ENCODE assay signal across 11 cellular contexts in the genomic region with DNA sequence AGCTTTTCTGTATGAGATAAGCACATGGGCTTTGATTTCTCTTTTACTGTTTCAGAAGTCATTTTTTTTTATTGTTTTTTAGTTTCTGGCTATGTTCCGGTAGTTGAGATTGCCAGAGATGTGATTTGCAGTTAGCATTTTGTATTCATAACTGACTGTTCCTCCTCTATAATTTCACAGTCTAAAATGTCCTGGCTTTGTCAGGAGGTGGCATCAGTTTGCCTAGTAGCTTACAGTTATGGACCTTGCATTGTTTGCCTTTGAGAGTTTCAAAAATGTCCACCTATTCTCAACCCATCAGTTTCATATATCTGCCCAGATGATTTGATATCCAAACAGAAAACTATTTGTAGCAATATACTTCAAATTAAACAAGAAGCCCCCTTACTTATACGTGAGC. TPM values are rescaled to one million over a fixed set of nuclear protein-coding genes. Genes with fewer than 3 reads are reported as not detected.
DNase-seq lines count a peak whose midpoint lies in the region; TF ChIP-seq lines count a peak whose summit lies in the region.
"Had no signal": no experiment of that assay in that cellular context is flagged by ENCODE, and none has a peak within 500 bp of the region (broad histone marks: within the 10 kb centered on the region; RNA-seq: fewer than 3 reads in every experiment).

No MANE protein-coding gene starts in this region.

- H3K36me3 Mint-ChIP-seq in Calu3 (ENCODE audit: insufficient read depth, unreplicated experiment), result no peaks in the 10 kb centered on the region
- H3K36me3 Mint-ChIP-seq in brain, result no peaks in the 10 kb centered on the region

- CTCF ChIA-PET in Calu3 (lab: Charles Lee), result interaction anchor here (1.2 kb wide), 1 partner anchor 119 kb away, joined by 3 read pairs; no protein-coding TSS in a partner anchor

- TF ChIP-seq EP300 in ovary (IDR thresholded peaks at IDR 0.05), result no peak

- no peaks in the 10 kb centered on the region for H3K4me1 ChIP-seq in ovary (ENCODE audit: insufficient read depth)
- H3K4me1 ChIP-seq: gastrocnemius medialis had no signal

- no peaks in the 10 kb centered on the region for H3K27me3 Mint-ChIP-seq in Calu3 (ENCODE audit: unreplicated experiment)
- peaks cover 8% of the 10 kb centered on the region for H3K27me3 Mint-ChIP-seq in brain
- H3K27me3 Mint-ChIP-seq: activated B cell treated with CpG ODN at 0.5 μM for 24 hours; activated naive CD8-positive, alpha-beta T cell treated with anti-CD3 and anti-CD28 coated beads, Interleukin-2, amount 50 U/mL, for 24 hours had no signal

- no peaks in the 10 kb centered on the region for H3K9me3 ChIP-seq in ovary
- H3K9me3 ChIP-seq: gastrocnemius medialis had no signal

- no peaks in the 10 kb centered on the region for H3K4me1 Mint-ChIP-seq in Calu3 (ENCODE audit: low read depth, unreplicated experiment)
- peaks cover 11% of the 10 kb centered on the region for H3K4me1 Mint-ChIP-seq in brain
- H3K4me1 Mint-ChIP-seq: activated B cell treated with CpG ODN at 0.5 μM for 24 hours; activated naive CD8-positive, alpha-beta T cell treated with anti-CD3 and anti-CD28 coated beads, Interleukin-2, amount 50 U/mL, for 24 hours had no signal

- no TSS peak for BruUV-seq in Calu3 (replicated peaks; lab: Mats Ljungman, UMichigan)

- H3K27me3 ChIP-seq in ovary, result no peaks in the 10 kb centered on the region
- H3K27me3 ChIP-seq: gastrocnemius medialis had no signal

- TF ChIP-seq POLR2A in ovary (IDR thresholded peaks at IDR 0.05), result no peak

- intact Hi-C loops in Calu3 (cut with micrococcal nuclease; ENCODE audit: unreplicated experiment) (loop anchor here (5.0 to 10.0 kb wide), 3 partner anchors 107 to 1100 kb away; no protein-coding TSS in a partner anchor), ovary (cut with DNase I) (no loop called here)

- TF ChIP-seq CTCF in Calu3 (IDR thresholded peaks at IDR 0.05; ENCODE audit: unreplicated experiment), result peak; percentile 16
- TF ChIP-seq CTCF in brain (conservative IDR thresholded peaks at IDR 0.05), result peak; percentile 48 to 53
- TF ChIP-seq CTCF in ovary (IDR thresholded peaks at IDR 0.05), result no peak

- H3K27ac ChIP-seq in ovary, result no peak overlapping the region
- H3K27ac ChIP-seq: gastrocnemius medialis had no signal

- H3K9me3 Mint-ChIP-seq in Calu3 (ENCODE audit: low read depth, unreplicated experiment) (no peaks in the 10 kb centered on the region), brain (peaks cover 0 to 3% (median 0%) of the 10 kb centered on the region in 5 experiments)
- H3K9me3 Mint-ChIP-seq: activated B cell treated with CpG ODN at 0.5 μM for 24 hours; activated naive CD8-positive, alpha-beta T cell treated with anti-CD3 and anti-CD28 coated beads, Interleukin-2, amount 50 U/mL, for 24 hours had no signal

- H3K4me3 ChIP-seq in ovary, result no peak overlapping the region
- H3K4me3 ChIP-seq: gastrocnemius medialis had no signal

- DNase-seq in Calu3 (peak; percentile 17), LHCN-M2 (ENCODE audit: low read depth) (peak; percentile 0), medulla oblongata (ENCODE audit: extremely low spot score) (peak; percentile 48), activated gamma-delta T cell treated with Interleukin-2 at 50 U/mL for 16 hours (no peak), ovary (no peak), NCI-H1694 (lab: John Stamatoyannopoulos, UW) (no peak)
- no peak for DNase-seq in activated naive CD4-positive, alpha-beta T cell treated with Interleukin-2 at 50 U/mL for 16 hours
- DNase-seq: activated B cell treated with CpG ODN at 0.5 μM for 24 hours; activated naive CD8-positive, alpha-beta T cell treated with anti-CD3 and anti-CD28 coated beads, Interleukin-2, amount 50 U/mL, for 24 hours; gastrocnemius medialis had no signal

- WGBS in ovary, 3 donors, result 37 to 70% (median 59%) methylated on average over 2 of the region's 2 CpGs

- no peak overlapping the region for H3K27ac Mint-ChIP-seq in Calu3 (ENCODE audit: unreplicated experiment)
- H3K27ac Mint-ChIP-seq in brain, result no peak overlapping the region
- H3K27ac Mint-ChIP-seq: activated B cell treated with CpG ODN at 0.5 μM for 24 hours; activated naive CD8-positive, alpha-beta T cell treated with anti-CD3 and anti-CD28 coated beads, Interleukin-2, amount 50 U/mL, for 24 hours had no signal

- H3K4me3 Mint-ChIP-seq in Calu3 (ENCODE audit: low read depth, unreplicated experiment), result no peak overlapping the region
- H3K4me3 Mint-ChIP-seq in brain, result no peak overlapping the region
- H3K4me3 Mint-ChIP-seq: activated B cell treated with CpG ODN at 0.5 μM for 24 hours; activated naive CD8-positive, alpha-beta T cell treated with anti-CD3 and anti-CD28 coated beads, Interleukin-2, amount 50 U/mL, for 24 hours had no signal

- no peaks in the 10 kb centered on the region for H3K36me3 ChIP-seq in ovary
- H3K36me3 ChIP-seq: gastrocnemius medialis had no signal

RNA-seq across cellular contexts. Expression of a gene that starts 39.5 kb away (rescaled TPM):
- 0.87 and 0.93 TPM in 2 replicates for total RNA-seq in Calu3 (2022)
- total RNA-seq in LHCN-M2 (2014; rRNA removed), result under 0.01 TPM in 1 of 2 replicates, not detected in the other
- not detected for polyA plus RNA-seq in LHCN-M2 (2012)
- 3.5 TPM for polyA plus RNA-seq in brain (ENCODE audit: insufficient read depth, low read depth, low replicate concordance)
- 1 to 10 TPM; 1.9 to 6.7 (median 5.0) TPM for total RNA-seq in ovary
- polyA plus RNA-seq in ovary, result 1 to 10 TPM; 2.0 to 4.0 TPM

Comparison
In these comparisons a context has a peak if more than half of its experiments do, and no peak if none do; other contexts are left out.
1. DNase-seq: peak in Calu3 (single experiment), LHCN-M2 (single experiment) and medulla oblongata (single experiment); none in activated gamma-delta T cell treated with Interleukin-2 at 50 U/mL for 16 hours (single experiment), activated naive CD4-positive, alpha-beta T cell treated with Interleukin-2 at 50 U/mL for 16 hours (single experiment), ovary (0 of 5) and NCI-H1694 (single experiment).
2. CTCF ChIP-seq: peak in Calu3 (single experiment) and brain (2 of 2); none in ovary (0 of 3).